12 cellular contexts compared by ENCODE assay signal in the genomic region with DNA sequence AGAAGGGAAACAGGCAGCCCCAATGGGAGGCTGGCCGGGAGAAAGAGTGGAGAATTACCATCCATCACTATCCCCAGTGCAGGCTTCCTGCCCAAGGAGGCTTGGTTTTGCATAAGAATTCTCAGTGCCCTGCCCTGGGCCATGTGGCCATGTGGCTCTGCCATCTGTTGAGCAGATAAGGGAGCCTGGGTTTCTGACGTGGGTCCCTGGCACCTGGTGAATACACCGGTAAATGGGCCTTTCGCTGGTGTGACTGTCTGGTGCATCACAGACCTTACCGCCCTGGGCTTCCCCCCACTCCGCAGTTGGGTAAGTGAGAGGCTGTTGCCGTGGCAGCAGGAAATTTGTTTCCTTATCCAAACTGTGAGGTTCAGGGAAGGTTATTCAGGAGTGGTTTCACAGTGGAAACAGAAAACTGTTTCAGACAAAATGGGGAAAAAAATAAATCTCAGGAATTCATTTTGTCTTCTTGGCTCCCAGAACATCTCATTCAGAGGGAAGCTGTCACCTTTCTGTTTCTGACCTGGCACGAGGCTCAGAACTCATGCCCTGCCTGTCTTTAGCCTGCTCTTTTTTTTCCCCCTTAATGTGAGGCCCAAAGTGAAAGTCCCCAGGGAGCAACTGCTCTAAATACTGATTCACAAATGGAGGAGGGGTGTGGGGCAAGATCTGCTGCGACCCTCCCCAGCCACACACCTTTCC. TPM values are rescaled to one million over a fixed set of nuclear protein-coding genes. Genes with fewer than 3 reads are reported as not detected.
DNase-seq lines count a peak whose midpoint lies in the region; ATAC-seq and TF ChIP-seq lines count a peak whose summit lies in the region.
"Had no signal": no experiment of that assay in that cellular context is flagged by ENCODE, and none has a peak within 500 bp of the region (broad histone marks: within the 10 kb centered on the region; RNA-seq: fewer than 3 reads in every experiment).

No MANE protein-coding gene starts in this region.

- DNase-seq in D341Med (ENCODE audit: low spot score) (peak; percentile 36), M059J (ENCODE audit: low read depth) (peak; percentile 24), cardiac fibroblast (ENCODE audit: low read depth in 2 of 2) (peak; percentile 18 to 33), mesenchymal stem cell (peak; percentile 28), osteocyte (ENCODE audit: extremely low spot score, unreplicated experiment) (no peak), vagina (ENCODE audit: extremely low spot score in 2 of 2) (no peak), foreskin fibroblast (no peak)
- DNase-seq: activated T-cell treated with anti-CD3 and anti-CD28 coated beads for 4 hours; effector CD8-positive, alpha-beta T cell; heart left ventricle; NCI-H2029 treated with DMSO at 0.1 percent for 48 hours had no signal

- no peaks in the 10 kb centered on the region for H3K36me3 Mint-ChIP-seq in osteocyte (ENCODE audit: unreplicated experiment)

- peak overlapping the region; percentile 42 to 43 for H3K4ac ChIP-seq in mesenchymal stem cell (ENCODE audit: low read depth in 1 of 2, low read length in 2 of 2)

- H3K4me3 Mint-ChIP-seq in osteocyte (ENCODE audit: unreplicated experiment), result no peak overlapping the region

- intact Hi-C loops in vagina (cut with DNase I), result no loop called here

- no peaks in the 10 kb centered on the region for H3K4me1 Mint-ChIP-seq in osteocyte (ENCODE audit: unreplicated experiment)

- H3K79me1 ChIP-seq in mesenchymal stem cell (replicated peaks; ENCODE audit: low read length, poor library complexity, severe bottlenecking), result no peaks in the 10 kb centered on the region

- H3K4me1 ChIP-seq in mesenchymal stem cell (ENCODE audit: control insufficient read depth, insufficient read depth, low read depth, low read length) (peaks cover 9% of the 10 kb centered on the region), vagina (no peaks in the 10 kb centered on the region)

- no peak overlapping the region for H3K27ac ChIP-seq in mesenchymal stem cell (ENCODE audit: low read length, poor library complexity, severe bottlenecking)
- no peak overlapping the region for H3K27ac ChIP-seq in vagina

- no peaks in the 10 kb centered on the region for H3K36me3 ChIP-seq in mesenchymal stem cell (ENCODE audit: control insufficient read depth in 1 of 2, insufficient read depth in 2 of 2, low read depth in 1 of 2, low read length in 2 of 2)
- no peaks in the 10 kb centered on the region for H3K36me3 ChIP-seq in vagina
- H3K36me3 ChIP-seq: heart left ventricle had no signal

- no peak overlapping the region for H2BK15ac ChIP-seq in mesenchymal stem cell (ENCODE audit: low read depth, poor library complexity, severe bottlenecking)

- peak overlapping the region in 1 of 2 experiments; percentile 21 for H3K14ac ChIP-seq in mesenchymal stem cell (ENCODE audit: low read length in 2 of 2)

- H3K27me3 ChIP-seq in mesenchymal stem cell (ENCODE audit: control insufficient read depth in 1 of 2, insufficient read depth in 1 of 2, low read length in 2 of 2), result peaks cover 0 to 19% of the 10 kb centered on the region in 2 experiments
- no peaks in the 10 kb centered on the region for H3K27me3 ChIP-seq in vagina
- H3K27me3 ChIP-seq: heart left ventricle had no signal

- H4K91ac ChIP-seq in mesenchymal stem cell (ENCODE audit: low read length), result peak overlapping the region; percentile 70

- H3K9ac ChIP-seq in mesenchymal stem cell (ENCODE audit: low read length), result no peak overlapping the region

- no peak overlapping the region for H3K27ac Mint-ChIP-seq in osteocyte (ENCODE audit: unreplicated experiment)

- no peaks in the 10 kb centered on the region for H3K9me3 Mint-ChIP-seq in osteocyte (ENCODE audit: unreplicated experiment)

- H3K23ac ChIP-seq in mesenchymal stem cell (ENCODE audit: low read length in 2 of 2), result no peak overlapping the region

- H3K18ac ChIP-seq in mesenchymal stem cell (ENCODE audit: low read depth in 1 of 2, low read length in 2 of 2), result peak overlapping the region in 1 of 2 experiments; percentile 50

- H2AK5ac ChIP-seq in mesenchymal stem cell (ENCODE audit: low read length, severe bottlenecking), result no peak overlapping the region

- H3K4me2 ChIP-seq in mesenchymal stem cell (ENCODE audit: low read length, poor library complexity, severe bottlenecking), result no peak overlapping the region

- 39% methylated on average over 9 of the region's 9 CpGs for WGBS in mesenchymal stem cell

- no peak overlapping the region for H2BK5ac ChIP-seq in mesenchymal stem cell (ENCODE audit: low read depth, low read length, poor library complexity, severe bottlenecking)

- peak overlapping the region; percentile 35 for H4K8ac ChIP-seq in mesenchymal stem cell (ENCODE audit: low read length)

- peak overlapping the region; percentile 21 for H2BK120ac ChIP-seq in mesenchymal stem cell (ENCODE audit: low read depth, low read length)

- peak overlapping the region in 1 of 2 experiments; percentile 76 for H2BK12ac ChIP-seq in mesenchymal stem cell (ENCODE audit: low read length in 2 of 2)

- H2AFZ ChIP-seq in mesenchymal stem cell (ENCODE audit: low read depth, low read length), result no peak overlapping the region

- H3K9me3 ChIP-seq in mesenchymal stem cell (ENCODE audit: control insufficient read depth, low read length) (no peaks in the 10 kb centered on the region), vagina (no peaks in the 10 kb centered on the region)
- H3K9me3 ChIP-seq: heart left ventricle had no signal

- peaks cover 7% of the 10 kb centered on the region for H3K27me3 Mint-ChIP-seq in osteocyte (ENCODE audit: unreplicated experiment)

- no peak for ATAC-seq in HG03439 (IDR thresholded peaks at IDR 0.05; ENCODE audit: unreplicated experiment)

- TF ChIP-seq CTCF in cardiac fibroblast (IDR thresholded peaks at IDR 0.05; ENCODE audit: low read depth, low read length) (no peak), osteocyte (IDR thresholded peaks at IDR 0.05) (no peak), vagina (IDR thresholded peaks at IDR 0.05) (no peak), foreskin fibroblast (IDR thresholded peaks at IDR 0.05; ENCODE audit: low read depth, low read length) (no peak)

- H3K4me3 ChIP-seq in cardiac fibroblast (replicated peaks in 1 of 2; ENCODE audit: low read depth in 2 of 2, low read length in 2 of 2) (no peak overlapping the region), mesenchymal stem cell (ENCODE audit: insufficient read depth in 1 of 2, low read depth in 1 of 2, low read length in 2 of 2) (no peak overlapping the region), vagina (no peak overlapping the region), foreskin fibroblast (ENCODE audit: low read depth in 1 of 2, low read length in 2 of 2) (no peak overlapping the region)
- H3K4me3 ChIP-seq: heart left ventricle had no signal

- TF ChIP-seq POLR2A in vagina (IDR thresholded peaks at IDR 0.05), result no peak

RNA-seq across cellular contexts. Expression of a gene that starts 54.7 kb away (rescaled TPM):
- not detected in 2 replicates for total RNA-seq in M059J (2014; rRNA removed; shearing (Covaris generic))
- polyA plus RNA-seq in mesenchymal stem cell (2013, experiment 1 of 2), result 0.07 TPM
- 0.05 TPM for polyA plus RNA-seq in mesenchymal stem cell (2013, experiment 2 of 2)
- not detected in 2 replicates for total RNA-seq in osteocyte
- not detected for total RNA-seq in vagina

Comparison
In these comparisons a context has a peak if more than half of its experiments do, and no peak if none do; other contexts are left out.
1. DNase-seq: peak in D341Med (single experiment), M059J (single experiment), cardiac fibroblast (2 of 2) and mesenchymal stem cell (single experiment); none in osteocyte (single experiment), vagina (0 of 2) and foreskin fibroblast (0 of 2).